8 cellular contexts compared by ENCODE assay signal in genomic region chr17:40399185-40399584, GRCh38. TPM values are rescaled to one million over a fixed set of nuclear protein-coding genes. Genes with fewer than 3 reads are reported as not detected.
DNase-seq lines count a peak whose midpoint lies in the region; ATAC-seq and TF ChIP-seq lines count a peak whose summit lies in the region.

No MANE protein-coding gene starts in this region.

- no peak overlapping the region for H3K4me3 Mint-ChIP-seq in activated T-cell treated with anti-CD3 and anti-CD28 coated beads, Interleukin-2, amount 50 U/mL, for 72 hours

- H3K27ac Mint-ChIP-seq in activated T-cell treated with anti-CD3 and anti-CD28 coated beads, Interleukin-2, amount 50 U/mL, for 72 hours = peak overlapping the region; percentile 40

- intact Hi-C loops in left cardiac atrium (cut with DNase I) = loop anchor here (1.0 to 10.0 kb wide), 2 partner anchors 126 to 134 kb away; no protein-coding TSS in a partner anchor

- H3K4me1 ChIP-seq in smooth muscle cell (ENCODE audit: low read depth) = no peaks in the 10 kb centered on the region

- no peaks in the 10 kb centered on the region for H4K20me1 ChIP-seq in smooth muscle cell (ENCODE audit: low read depth)

- ATAC-seq in activated CD4-positive, CD25-positive, alpha-beta regulatory T cell treated with anti-CD3 and anti-CD28 coated beads, Interleukin-2, amount 50 U/mL, for 24 hours = peak; percentile 60 to 65
- ATAC-seq in activated T-cell treated with anti-CD3 and anti-CD28 coated beads, Interleukin-2, amount 50 U/mL, for 72 hours (replicated peaks in 1 of 2) = peak in 1 of 2 donors; percentile 52
- peak; percentile 53 to 67 for ATAC-seq in left cardiac atrium

- peaks cover 11% of the 10 kb centered on the region for H3K4me1 Mint-ChIP-seq in activated T-cell treated with anti-CD3 and anti-CD28 coated beads, Interleukin-2, amount 50 U/mL, for 72 hours (ENCODE audit: low read depth)

- no peak overlapping the region for H2AFZ ChIP-seq in smooth muscle cell (ENCODE audit: low read depth)

- DNase-seq in activated CD4-positive, CD25-positive, alpha-beta regulatory T cell treated with anti-CD3 and anti-CD28 coated beads, Interleukin-2, amount 50 U/mL, for 72 hours = no peak
- DNase-seq in NAMALWA (ENCODE audit: low spot score) (peak; percentile 75), left cardiac atrium (no peak), smooth muscle cell (lab: John Stamatoyannopoulos, UW; ENCODE audit: unreplicated experiment) (no peak), mucosa of gallbladder (ENCODE audit: low spot score) (no peak)
- no peak for DNase-seq in activated T-cell treated with anti-CD3 and anti-CD28 coated beads, Interleukin-2, amount 50 U/mL, for 72 hours
- DNase-seq in stimulated activated CD4-positive, alpha-beta T cell treated with anti-CD3 and anti-CD28 coated beads, Interleukin-4, amount 100 ng/mL, for 24 hours = no peak

- H3K27me3 Mint-ChIP-seq in activated T-cell treated with anti-CD3 and anti-CD28 coated beads, Interleukin-2, amount 50 U/mL, for 72 hours (ENCODE audit: low read depth) = no peaks in the 10 kb centered on the region

- 92% methylated on average over 4 of the region's 4 CpGs for WGBS in smooth muscle cell (ENCODE audit: low lambda C conversion rate)

- H3K9me3 ChIP-seq in smooth muscle cell (replicated peaks; ENCODE audit: low read depth) = no peaks in the 10 kb centered on the region

- no peaks in the 10 kb centered on the region for H3K27me3 ChIP-seq in smooth muscle cell (ENCODE audit: low read depth)

- peaks cover 12 to 65% of the 10 kb centered on the region in 2 donors for H3K36me3 Mint-ChIP-seq in activated T-cell treated with anti-CD3 and anti-CD28 coated beads, Interleukin-2, amount 50 U/mL, for 72 hours (ENCODE audit: insufficient read depth in 2 of 2)

- no peaks in the 10 kb centered on the region for H3K36me3 ChIP-seq in smooth muscle cell (ENCODE audit: low read depth)

- no peaks in the 10 kb centered on the region for H3K79me2 ChIP-seq in smooth muscle cell (ENCODE audit: low read depth)

- no peaks in the 10 kb centered on the region for H3F3A ChIP-seq in smooth muscle cell (ENCODE audit: low read depth)

- no peaks in the 10 kb centered on the region for H3K9me3 Mint-ChIP-seq in activated T-cell treated with anti-CD3 and anti-CD28 coated beads, Interleukin-2, amount 50 U/mL, for 72 hours

- no peak overlapping the region for H3K4me2 ChIP-seq in smooth muscle cell

- TF ChIP-seq CTCF in smooth muscle cell (IDR thresholded peaks at IDR 0.05; ENCODE audit: borderline replicate concordance, insufficient read depth, poor library complexity, severe bottlenecking) = peak; percentile 55

- H3K9ac ChIP-seq in smooth muscle cell (ENCODE audit: low read depth) = no peak overlapping the region

- H3K27ac ChIP-seq in smooth muscle cell (ENCODE audit: low read depth) = no peak overlapping the region

- H3K4me3 ChIP-seq in smooth muscle cell = no peak overlapping the region

RNA-seq across cellular contexts. Expression of gene TOP2A, which starts 18.5 kb away (rescaled TPM):
- 100 to 1,000 TPM; 324 to 425 TPM for total RNA-seq in activated T-cell treated with anti-CD3 and anti-CD28 coated beads, Interleukin-2, amount 50 U/mL, for 72 hours
- total RNA-seq in left cardiac atrium (1 to 10 TPM in 1 of 2 donors, under 1 TPM in 1; 0.47 to 4.2 TPM), smooth muscle cell (42.3 and 45.5 TPM in 2 replicates), mucosa of gallbladder (5.2 TPM)
- 15.4 and 26.2 TPM in 2 replicates for polyA plus RNA-seq in smooth muscle cell

RNA-seq across cellular contexts. Expression of gene GJD3, which starts 34.6 kb away (rescaled TPM):
- total RNA-seq in activated T-cell treated with anti-CD3 and anti-CD28 coated beads, Interleukin-2, amount 50 U/mL, for 72 hours = not detected
- 1 to 10 TPM; 1.2 to 1.3 TPM for total RNA-seq in left cardiac atrium
- total RNA-seq in smooth muscle cell = not detected in 2 replicates
- 0.27 and 0.30 TPM in 2 replicates for polyA plus RNA-seq in smooth muscle cell
- 1.9 TPM for total RNA-seq in mucosa of gallbladder

RNA-seq across cellular contexts. Expression of gene IGFBP4, which starts 44.1 kb away (rescaled TPM):
- 10 to 100 TPM; 47.1 to 58.4 TPM for total RNA-seq in activated T-cell treated with anti-CD3 and anti-CD28 coated beads, Interleukin-2, amount 50 U/mL, for 72 hours
- total RNA-seq in left cardiac atrium (100 to 1,000 TPM; 443 to 470 TPM), smooth muscle cell (63.8 and 91.0 TPM in 2 replicates), mucosa of gallbladder (351 TPM)
- polyA plus RNA-seq in smooth muscle cell = 305 and 413 TPM in 2 replicates
